9 cellular contexts compared by ENCODE assay signal in the genomic region with DNA sequence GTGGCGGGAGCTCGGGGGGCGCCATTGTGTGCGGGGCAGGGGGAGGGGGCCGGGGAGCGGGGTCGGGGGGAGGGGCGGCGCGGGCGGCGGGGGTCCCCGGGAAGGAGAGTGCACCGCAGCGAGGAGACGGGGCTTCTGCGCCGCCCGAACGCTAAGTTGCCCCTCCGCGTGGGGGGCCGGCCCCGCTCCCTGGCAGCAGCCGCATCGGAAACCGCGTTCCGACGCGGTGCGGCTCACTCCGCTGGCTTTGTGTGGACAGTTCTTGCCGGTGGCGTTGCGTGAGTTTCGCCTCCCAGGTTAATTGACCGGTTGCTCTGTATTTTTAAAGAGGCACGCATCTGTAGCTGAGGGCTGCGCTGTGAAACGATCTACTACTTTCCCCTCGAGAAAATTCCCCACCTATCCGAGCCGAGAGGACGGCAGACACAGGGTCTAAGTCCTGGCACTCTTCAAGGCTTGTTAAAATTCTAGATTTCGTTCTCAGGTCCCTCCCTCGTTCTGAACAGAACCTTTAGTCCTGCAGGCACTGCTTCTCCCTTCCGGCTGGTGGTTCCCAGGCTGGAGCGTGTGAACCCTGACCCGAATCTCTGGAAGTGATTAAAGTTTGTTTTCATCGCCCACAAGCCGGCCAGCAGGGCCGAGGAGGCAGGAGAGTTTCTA. TPM values are rescaled to one million over a fixed set of nuclear protein-coding genes. Genes with fewer than 3 reads are reported as not detected.
DNase-seq lines count a peak whose midpoint lies in the region; ATAC-seq and TF ChIP-seq lines count a peak whose summit lies in the region.
"Had no signal": no experiment of that assay in that cellular context is flagged by ENCODE, and none has a peak within 500 bp of the region (broad histone marks: within the 10 kb centered on the region; RNA-seq: fewer than 3 reads in every experiment).

No MANE protein-coding gene starts in this region.

- CTCF ChIA-PET in HEK293 (lab: Yijun Ruan, JAX) = interaction anchor here (0.6 to 1.3 kb wide), 4 partner anchors 12 to 772 kb away, joined by 3 to 5 read pairs (median 3); no protein-coding TSS in a partner anchor

- POLR2A ChIA-PET in HEK293 (lab: Yijun Ruan, JAX) = no interaction called here

- TF ChIP-seq POLR2A in breast epithelium (IDR thresholded peaks at IDR 0.05) (no peak), suprapubic skin (IDR thresholded peaks at IDR 0.05) (no peak)

- no peak overlapping the region for H3K27ac ChIP-seq in HEK293 (ENCODE audit: extremely low read depth, low read depth, low read length)
- peak overlapping the region; percentile 71 to 94 for H3K27ac ChIP-seq in breast epithelium
- peak overlapping the region; percentile 88 for H3K27ac ChIP-seq in suprapubic skin
- H3K27ac ChIP-seq: epithelial cell of prostate had no signal

- H3K36me3 ChIP-seq in HEK293 (ENCODE audit: control insufficient read depth in 2 of 2, insufficient read depth in 1 of 2, low read length in 2 of 2) = no peaks in the 10 kb centered on the region
- H3K36me3 ChIP-seq in breast epithelium = no peaks in the 10 kb centered on the region
- H3K36me3 ChIP-seq in suprapubic skin = no peaks in the 10 kb centered on the region

- H3K4me3 ChIP-seq in HEK293 (ENCODE audit: low read depth, low read length) (peak overlapping the region; percentile 68), breast epithelium (peak overlapping the region; percentile 61 to 75 (median 66)), suprapubic skin (peak overlapping the region; percentile 66)

- H3K9me3 ChIP-seq in HEK293 (ENCODE audit: control insufficient read depth, insufficient read depth, low read depth, low read length) (no peaks in the 10 kb centered on the region), breast epithelium (no peaks in the 10 kb centered on the region), suprapubic skin (no peaks in the 10 kb centered on the region)

- H3K4me1 ChIP-seq in HEK293 (ENCODE audit: control insufficient read depth, insufficient read depth, low read length) (no peaks in the 10 kb centered on the region), breast epithelium (peaks cover 0 to 5% of the 10 kb centered on the region in 2 donors), suprapubic skin (peaks cover 39% of the 10 kb centered on the region)

- no peak for TF ChIP-seq EP300 in suprapubic skin (IDR thresholded peaks at IDR 0.05)

- peaks cover 0 to 62% of the 10 kb centered on the region in 2 donors for H3K27me3 ChIP-seq in breast epithelium
- peaks cover 65% of the 10 kb centered on the region for H3K27me3 ChIP-seq in suprapubic skin

- TF ChIP-seq CTCF in HEK293 (tag by site-specific recombination; IDR thresholded peaks at IDR 0.05) (no peak), breast epithelium (IDR thresholded peaks at IDR 0.05) (no peak), suprapubic skin (IDR thresholded peaks at IDR 0.05) (no peak)

- ATAC-seq in left lobe of liver (peak; percentile 80), HG02763 (IDR thresholded peaks at IDR 0.05; ENCODE audit: unreplicated experiment) (no peak)

- peak; percentile 87 for DNase-seq in AG08396 (ENCODE audit: low spot score)
- no peak for DNase-seq in breast epithelium (ENCODE audit: low spot score in 2 of 2)
- peak; percentile 75 for DNase-seq in left lobe of liver (ENCODE audit: low spot score)
- peak in 1 of 2 donors; percentile 81 for DNase-seq in suprapubic skin (ENCODE audit: low spot score in 2 of 2)
- DNase-seq in DMS153 treated with DMSO at 0.1 percent for 48 hours (lab: John Stamatoyannopoulos, UW; ENCODE audit: unreplicated experiment) = no peak
- no peak for DNase-seq in NCI-H345 treated with DMSO at 0.1 percent for 48 hours (lab: John Stamatoyannopoulos, UW; ENCODE audit: unreplicated experiment)

- 9% methylated on average over 20 of the region's 53 CpGs for WGBS in suprapubic skin

- intact Hi-C loops in breast epithelium (cut with DNase I; ENCODE audit: low total_unique reads) = no loop called here

TF ChIP-seq in HEK293, 187 proteins besides CTCF, POLR2A, EP300 and RAD21 (continues in another document):
- TF ChIP-seq ZSCAN30 (tag by site-specific recombination; IDR thresholded peaks at IDR 0.05) (0 out of 2 replicates have a peak, but pooled peaks have one; percentile 18), ZFP41 (tag by site-specific recombination; IDR thresholded peaks at IDR 0.05; ENCODE audit: borderline replicate concordance) (no peak), ZNF280C (tag by site-specific recombination; IDR thresholded peaks at IDR 0.05) (no peak), ZBTB8A (tag by site-specific recombination; IDR thresholded peaks at IDR 0.05) (0 out of 2 replicates have a peak, but pooled peaks have one; percentile 10), GLIS2 (tag by site-specific recombination; IDR thresholded peaks at IDR 0.05) (peak; percentile 42; the same call in 1 of the 2 replicates), ZEB2 (tag by site-specific recombination; IDR thresholded peaks at IDR 0.05) (peak; percentile 32; the same call in 1 of the 2 replicates), ZNF776 (tag by site-specific recombination; IDR thresholded peaks at IDR 0.05; ENCODE audit: borderline replicate concordance) (no peak), INSM2 (tag by site-specific recombination; IDR thresholded peaks at IDR 0.05) (no peak), ZNF221 (tag by site-specific recombination; IDR thresholded peaks at IDR 0.05; ENCODE audit: borderline replicate concordance) (no peak), ZNF600 (tag by site-specific recombination; IDR thresholded peaks at IDR 0.05) (0 out of 2 replicates have a peak, but pooled peaks have one; percentile 17), ZNF394 (tag by site-specific recombination; IDR thresholded peaks at IDR 0.05; ENCODE audit: borderline replicate concordance) (peak; percentile 69; the same call in 1 of the 2 replicates), ZNF23 (tag by site-specific recombination; IDR thresholded peaks at IDR 0.05; ENCODE audit: borderline replicate concordance) (no peak), BCL6B (tag by site-specific recombination; IDR thresholded peaks at IDR 0.05) (no peak)
- TF ChIP-seq, protein P1, sequence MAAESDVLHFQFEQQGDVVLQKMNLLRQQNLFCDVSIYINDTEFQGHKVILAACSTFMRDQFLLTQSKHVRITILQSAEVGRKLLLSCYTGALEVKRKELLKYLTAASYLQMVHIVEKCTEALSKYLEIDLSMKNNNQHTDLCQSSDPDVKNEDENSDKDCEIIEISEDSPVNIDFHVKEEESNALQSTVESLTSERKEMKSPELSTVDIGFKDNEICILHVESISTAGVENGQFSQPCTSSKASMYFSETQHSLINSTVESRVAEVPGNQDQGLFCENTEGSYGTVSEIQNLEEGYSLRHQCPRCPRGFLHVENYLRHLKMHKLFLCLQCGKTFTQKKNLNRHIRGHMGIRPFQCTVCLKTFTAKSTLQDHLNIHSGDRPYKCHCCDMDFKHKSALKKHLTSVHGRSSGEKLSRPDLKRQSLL (tag by site-specific recombination; IDR thresholded peaks at IDR 0.05) = no peak

RNA-seq across cellular contexts. Expression of gene ARHGEF7, which starts 0.9 kb away (rescaled TPM):
- total RNA-seq in breast epithelium (10 to 100 TPM; 79.6 to 92.0 (median 85.5) TPM), left lobe of liver (34.6 TPM), suprapubic skin (100 to 1,000 TPM in 2 of 4 donors, 10 to 100 TPM in 2; 72.1 to 210 (median 99.6) TPM)

Comparison
In these comparisons a context has a peak if more than half of its experiments do, and no peak if none do; other contexts are left out.
1. DNase-seq: peak in AG08396 (single experiment) and left lobe of liver (single experiment); none in breast epithelium (0 of 2), DMS153 treated with DMSO at 0.1 percent for 48 hours (single experiment) and NCI-H345 treated with DMSO at 0.1 percent for 48 hours (single experiment).
2. Peak in every context shown above with its lines, with median percentiles within 50 percentile points of each other: H3K4me3 ChIP-seq.